3 cellular contexts compared by ENCODE assay signal in the genomic region with DNA sequence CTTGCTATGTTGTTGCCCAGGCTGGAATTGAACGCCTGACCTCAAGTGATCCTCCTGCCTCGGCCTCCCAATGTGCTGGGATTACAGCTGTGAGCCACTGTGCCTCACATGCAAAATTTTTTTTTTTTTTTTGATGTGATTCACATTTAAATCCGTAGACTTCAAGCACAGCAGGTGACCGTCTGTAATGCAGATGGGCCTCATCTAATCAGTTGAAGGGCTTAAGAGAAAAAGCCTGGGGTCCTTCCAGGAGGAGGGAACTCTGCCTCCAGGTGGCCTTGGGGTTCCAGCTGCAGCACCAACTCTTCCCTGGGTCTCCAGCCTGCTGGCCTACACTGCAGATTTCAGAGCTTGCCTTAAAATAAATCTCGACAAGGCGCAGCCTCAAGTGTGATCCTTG.
TF ChIP-seq lines count a peak whose summit lies in the region.

No MANE protein-coding gene starts in this region.

TF ChIP-seq in HEK293T, 16 proteins besides CTCF, POLR2A, EP300 and RAD21:
- 0 out of 2 replicates have a peak, but pooled peaks have one; percentile 7 for TF ChIP-seq ZNF384 (IDR thresholded peaks at IDR 0.05)
- TF ChIP-seq CTBP1 (IDR thresholded peaks at IDR 0.05; ENCODE audit: borderline replicate concordance), result no peak
TF ChIP-seq in HEK293T: peak in this region for 1.

TF ChIP-seq in K562, 482 proteins besides CTCF, POLR2A, EP300 and RAD21:
- peak; percentile 45; the same call in 1 of the 2 replicates for TF ChIP-seq FOXM1 (IDR thresholded peaks at IDR 0.05; ENCODE audit: low read depth)
- TF ChIP-seq FOXM1 (CRISPR knock-in tag; IDR thresholded peaks at IDR 0.05; ENCODE audit: low read depth), result no peak
- no peak for TF ChIP-seq HNRNPUL1 (IDR thresholded peaks at IDR 0.05; ENCODE audit: low read length)
- TF ChIP-seq ZEB2 (IDR thresholded peaks at IDR 0.05), result no peak
- peak; percentile 34 for TF ChIP-seq RBM25 (IDR thresholded peaks at IDR 0.05; ENCODE audit: low read depth, low read length, severe bottlenecking)
- peak; percentile 96 for TF ChIP-seq ZNF134 (CRISPR knock-in tag; conservative IDR thresholded peaks at IDR 0.05)
- no peak for TF ChIP-seq RFX5 (IDR thresholded peaks at IDR 0.05; ENCODE audit: low read depth, low read length)
- peak; percentile 47 for TF ChIP-seq ZFP36 (IDR thresholded peaks at IDR 0.05; ENCODE audit: low read depth, low read length, partially characterized antibody)

TF ChIP-seq in H1, 55 proteins besides CTCF, POLR2A, EP300 and RAD21:
- 0 out of 2 replicates have a peak, but pooled peaks have one; percentile 9 for TF ChIP-seq POU5F1 (IDR thresholded peaks at IDR 0.05; ENCODE audit: low read depth, low read length)
- no peak for TF ChIP-seq BRCA1 (IDR thresholded peaks at IDR 0.05; ENCODE audit: low read depth, low read length)
- peak; percentile 65; the same call in 1 of the 2 replicates for TF ChIP-seq KDM1A (IDR thresholded peaks at IDR 0.05; ENCODE audit: borderline replicate concordance, low read length)
- TF ChIP-seq SIX5 (IDR thresholded peaks at IDR 0.05; ENCODE audit: low read depth, low read length), result no peak
- TF ChIP-seq SP1 (IDR thresholded peaks at IDR 0.05; ENCODE audit: low read depth, low read length), result no peak
